Comparison of ENCODE assay signal across 32 cellular contexts in genomic region chr2:60392014-60392391, GRCh38.
DNase-seq lines count a peak whose midpoint lies in the region; ATAC-seq, FAIRE-seq and TF ChIP-seq lines count a peak whose summit lies in the region.
"Had no signal": no experiment of that assay in that cellular context is flagged by ENCODE, and none has a peak within 500 bp of the region (broad histone marks: within the 10 kb centered on the region; RNA-seq: fewer than 3 reads in every experiment).

No MANE protein-coding gene starts in this region.

- peaks cover 28% of the 10 kb centered on the region for H3K4me1 Mint-ChIP-seq in memory B cell
- H3K4me1 Mint-ChIP-seq: activated naive CD4-positive, alpha-beta T cell treated with anti-CD3 and anti-CD28 coated beads, Interleukin-2, amount 10 ng/mL, durations not matched to agents 7 days and 5 days; activated T-helper 17 cell treated with anti-CD3 and anti-CD28 coated beads, Interleukin-2, amount 50 U/mL, for 72 hours; T-helper 17 cell had no signal

- no peaks in the 10 kb centered on the region for H3K9me3 Mint-ChIP-seq in memory B cell
- H3K9me3 Mint-ChIP-seq: activated naive CD4-positive, alpha-beta T cell treated with anti-CD3 and anti-CD28 coated beads, Interleukin-2, amount 10 ng/mL, durations not matched to agents 7 days and 5 days; activated T-helper 17 cell treated with anti-CD3 and anti-CD28 coated beads, Interleukin-2, amount 50 U/mL, for 72 hours; naive thymus-derived CD4-positive, alpha-beta T cell had no signal

- ATAC-seq in GM19452 (IDR thresholded peaks at IDR 0.05; ENCODE audit: unreplicated experiment): peak; percentile 44
- ATAC-seq in HG02884 (IDR thresholded peaks at IDR 0.05; ENCODE audit: unreplicated experiment): peak; percentile 53
- no peak for ATAC-seq in memory B cell (ENCODE audit: low read depth)
- ATAC-seq in HG03442 (IDR thresholded peaks at IDR 0.05; ENCODE audit: unreplicated experiment): no peak
- ATAC-seq: activated CD8-positive, alpha-beta T cell treated with anti-CD3 and anti-CD28 coated beads, Interleukin-2, amount 10 ng/mL, durations not matched to agents 7 days and 5 days; activated T-helper 17 cell treated with anti-CD3 and anti-CD28 coated beads, Interleukin-2, amount 50 U/mL, for 72 hours; gastroesophageal sphincter; naive thymus-derived CD4-positive, alpha-beta T cell; right lobe of liver; SK-N-SH treated with all-trans-retinoic acid at 6 μM for 48 hours; T-helper 17 cell had no signal

- no peaks in the 10 kb centered on the region for H3K27me3 Mint-ChIP-seq in memory B cell
- H3K27me3 Mint-ChIP-seq: activated T-helper 17 cell treated with anti-CD3 and anti-CD28 coated beads, Interleukin-2, amount 50 U/mL, for 72 hours had no signal

- H3K27ac Mint-ChIP-seq in memory B cell: no peak overlapping the region
- H3K27ac Mint-ChIP-seq: activated CD8-positive, alpha-beta T cell treated with anti-CD3 and anti-CD28 coated beads, Interleukin-2, amount 10 ng/mL, durations not matched to agents 7 days and 5 days; activated naive CD4-positive, alpha-beta T cell treated with anti-CD3 and anti-CD28 coated beads, Interleukin-2, amount 10 ng/mL, durations not matched to agents 7 days and 5 days; activated T-helper 17 cell treated with anti-CD3 and anti-CD28 coated beads, Interleukin-2, amount 50 U/mL, for 72 hours; naive thymus-derived CD4-positive, alpha-beta T cell; T-helper 17 cell had no signal

- H3K36me3 Mint-ChIP-seq in memory B cell: peaks cover 2% of the 10 kb centered on the region
- H3K36me3 Mint-ChIP-seq: activated naive CD4-positive, alpha-beta T cell treated with anti-CD3 and anti-CD28 coated beads, Interleukin-2, amount 10 ng/mL, durations not matched to agents 7 days and 5 days; naive thymus-derived CD4-positive, alpha-beta T cell had no signal

- peak overlapping the region; percentile 34 for H3K4me3 Mint-ChIP-seq in memory B cell
- H3K4me3 Mint-ChIP-seq: activated CD8-positive, alpha-beta T cell treated with anti-CD3 and anti-CD28 coated beads, Interleukin-2, amount 10 ng/mL, durations not matched to agents 7 days and 5 days; activated naive CD4-positive, alpha-beta T cell treated with anti-CD3 and anti-CD28 coated beads, Interleukin-2, amount 10 ng/mL, durations not matched to agents 7 days and 5 days; activated T-helper 17 cell treated with anti-CD3 and anti-CD28 coated beads, Interleukin-2, amount 50 U/mL, for 72 hours; naive thymus-derived CD4-positive, alpha-beta T cell; T-helper 17 cell had no signal

- TF ChIP-seq POLR2A in GM12891 (IDR thresholded peaks at IDR 0.05; ENCODE audit: low read depth, low read length): no peak

- DNase-seq in GM12891 (ENCODE audit: insufficient read length, low spot score) (no peak), memory B cell (ENCODE audit: low spot score in 2 of 2) (no peak), NCI-H187 (lab: John Stamatoyannopoulos, UW) (no peak), RCC 7860 (ENCODE audit: low spot score) (no peak), occipital lobe (lab: John Stamatoyannopoulos, UW) (no peak)
- DNase-seq: activated CD4-positive, alpha-beta T cell treated with anti-CD3 and anti-CD28 coated beads for 1 hour; activated CD8-positive, alpha-beta T cell treated with anti-CD3 and anti-CD28 coated beads, Interleukin-2, amount 10 ng/mL, durations not matched to agents 7 days and 5 days; activated naive CD4-positive, alpha-beta T cell treated with anti-CD3 and anti-CD28 coated beads, Interleukin-2, amount 10 ng/mL, durations not matched to agents 7 days and 5 days; anterior cingulate cortex; C1 segment of cervical spinal cord; COR-L47; GM23248; kidney glomerular epithelial cell; midbrain; MM.1S; naive thymus-derived CD4-positive, alpha-beta T cell; NCI-H2029 treated with DMSO at 0.1 percent for 48 hours; NCI-H524 treated with DMSO at 0.1 percent for 48 hours; right lobe of liver; Right ventricle myocardium superior; spleen; stimulated activated CD4-positive, alpha-beta T cell treated with anti-CD3 and anti-CD28 coated beads, Interleukin-2, amount 100 ng/mL, for 24 hours; T-helper 17 cell; transverse colon had no signal

- FAIRE-seq in GM12891 (lab: Jason Lieb, UNC) (peak; percentile 72), RCC 7860 (lab: Jason Lieb, UNC) (no peak)
- FAIRE-seq: endothelial cell of umbilical vein, TTC549 had no signal

TF ChIP-seq in GM12891, 5 proteins besides CTCF, POLR2A, EP300 and RAD21:
- no peak for TF ChIP-seq PAX5 (IDR thresholded peaks at IDR 0.05; ENCODE audit: insufficient read depth, low read length, severe bottlenecking)
- no peak for TF ChIP-seq POLR2AphosphoS5 (IDR thresholded peaks at IDR 0.05; ENCODE audit: low read depth, low read length)
- TF ChIP-seq TAF1 (IDR thresholded peaks at IDR 0.05; ENCODE audit: low read depth, low read length): no peak
- no peak for TF ChIP-seq POU2F2 (IDR thresholded peaks at IDR 0.05; ENCODE audit: low read depth, low read length)
- no peak for TF ChIP-seq SPI1 (IDR thresholded peaks at IDR 0.05; ENCODE audit: low read depth, low read length)

Comparison
In these comparisons a context has a peak if more than half of its experiments do, and no peak if none do; other contexts are left out.
1. ATAC-seq: peak in GM19452 (single experiment) and HG02884 (single experiment); none in memory B cell (single experiment) and HG03442 (single experiment).